In genomic region chr7:29937132-29937531, GRCh38 we compare ENCODE assay signal across 17 cellular contexts. TPM values are rescaled to one million over a fixed set of nuclear protein-coding genes. Genes with fewer than 3 reads are reported as not detected.
A peak's percentile ranks its signal among the peaks of the same experiment; 100 is the strongest.
DNase-seq lines count a peak whose midpoint lies in the region; ATAC-seq and TF ChIP-seq lines count a peak whose summit lies in the region.
"Had no signal": no experiment of that assay in that cellular context is flagged by ENCODE, and none has a peak within 500 bp of the region (broad histone marks: within the 10 kb centered on the region; RNA-seq: fewer than 3 reads in every experiment).

No MANE protein-coding gene starts in this region.

- peak overlapping the region; percentile 29 for H3K27ac Mint-ChIP-seq in neural progenitor cell
- H3K27ac Mint-ChIP-seq: CD4-positive, CD25-positive, alpha-beta regulatory T cell had no signal

- H3K4me3 ChIP-seq in PC-3 (ENCODE audit: low read length) = no peak overlapping the region
- H3K4me3 ChIP-seq in fibroblast of villous mesenchyme (ENCODE audit: low read depth, low read length) = no peak overlapping the region
- H3K4me3 ChIP-seq in neural progenitor cell = no peak overlapping the region
- H3K4me3 ChIP-seq: GM12878, HAP-1 had no signal

- POLR2A ChIA-PET in PC-3 (lab: Charles Lee; ENCODE audit: unreplicated experiment) = interaction anchor here (0.6 kb wide), 1 partner anchor 31 kb away, joined by 3 read pairs; no protein-coding TSS in a partner anchor

- H4K20me1 ChIP-seq in PC-3 (ENCODE audit: low read length) (no peaks in the 10 kb centered on the region), neural progenitor cell (ENCODE audit: low read depth) (no peaks in the 10 kb centered on the region)

- H2AFZ ChIP-seq in PC-3 (ENCODE audit: low read length) = no peak overlapping the region
- no peak overlapping the region for H2AFZ ChIP-seq in neural progenitor cell (replicated peaks)

- no peaks in the 10 kb centered on the region for H3K4me1 Mint-ChIP-seq in neural progenitor cell
- H3K4me1 Mint-ChIP-seq: CD4-positive, CD25-positive, alpha-beta regulatory T cell had no signal

- peak; percentile 68 for ATAC-seq in PC-3
- no peak for ATAC-seq in GM21526 (IDR thresholded peaks at IDR 0.05; ENCODE audit: low FRiP score, unreplicated experiment)
- no peak for ATAC-seq in HG02571 (IDR thresholded peaks at IDR 0.05; ENCODE audit: unreplicated experiment)
- ATAC-seq: GM12878 had no signal

- H3K27me3 Mint-ChIP-seq in neural progenitor cell (ENCODE audit: insufficient read depth, low read depth) = no peaks in the 10 kb centered on the region

- H3K27me3 ChIP-seq in PC-3 (ENCODE audit: low read length) (no peaks in the 10 kb centered on the region), neural progenitor cell (no peaks in the 10 kb centered on the region)
- H3K27me3 ChIP-seq: BE2C had no signal

- H3K4me3 Mint-ChIP-seq in neural progenitor cell = no peak overlapping the region
- H3K4me3 Mint-ChIP-seq: CD4-positive, CD25-positive, alpha-beta regulatory T cell had no signal

- H3K4me2 ChIP-seq in PC-3 (ENCODE audit: low read length) (no peak overlapping the region), neural progenitor cell (no peak overlapping the region)

- H3K4me1 ChIP-seq in PC-3 (ENCODE audit: insufficient read depth, low read length) (peaks cover 38% of the 10 kb centered on the region), neural progenitor cell (no peaks in the 10 kb centered on the region)
- H3K4me1 ChIP-seq: BE2C, Caco-2, HAP-1 had no signal

- no peaks in the 10 kb centered on the region for H3K9me2 ChIP-seq in PC-3 (replicated peaks; ENCODE audit: low read length)

- no peak overlapping the region for H3K27ac ChIP-seq in PC-3 (ENCODE audit: low read length)
- H3K27ac ChIP-seq in neural progenitor cell = no peak overlapping the region

- intact Hi-C loops in PC-3 (cut with micrococcal nuclease) = loop anchor here (5.0 to 10.0 kb wide), 3 partner anchors 50 to 372 kb away; partner anchors contain the start of genes FKBP14, PLEKHA8, PRR15 and SCRN1

- CTCF ChIA-PET in PC-3 (lab: Charles Lee) = no interaction called here

- H3K79me2 ChIP-seq in PC-3 (ENCODE audit: low read length) (no peaks in the 10 kb centered on the region), neural progenitor cell (ENCODE audit: low read depth) (no peaks in the 10 kb centered on the region)

- no peaks in the 10 kb centered on the region for H3F3A ChIP-seq in PC-3 (ENCODE audit: low read length, unreplicated experiment)
- no peaks in the 10 kb centered on the region for H3F3A ChIP-seq in neural progenitor cell (ENCODE audit: low read depth)

- H3K9ac ChIP-seq in PC-3 (ENCODE audit: low read length) (no peak overlapping the region), neural progenitor cell (no peak overlapping the region)

- H3K9me3 ChIP-seq in PC-3 (ENCODE audit: low read length) = no peaks in the 10 kb centered on the region
- no peaks in the 10 kb centered on the region for H3K9me3 ChIP-seq in neural progenitor cell (ENCODE audit: low read depth)
- H3K9me3 ChIP-seq: BE2C, Caco-2, HAP-1 had no signal

- peaks cover 60% of the 10 kb centered on the region for H3K36me3 Mint-ChIP-seq in neural progenitor cell
- H3K36me3 Mint-ChIP-seq: CD4-positive, CD25-positive, alpha-beta regulatory T cell had no signal

- DNase-seq in PC-3 = peak; percentile 56
- DNase-seq in fibroblast of villous mesenchyme (ENCODE audit: low read depth) = peak; percentile 58
- DNase-seq in neural progenitor cell (ENCODE audit: low spot score) = no peak
- DNase-seq in NCI-H2171 treated with DMSO at 0.1 percent for 48 hours (lab: John Stamatoyannopoulos, UW) = no peak
- DNase-seq in NCI-H69 (lab: John Stamatoyannopoulos, UW) = no peak
- DNase-seq: ACHN; BE2C; C1 segment of cervical spinal cord; Caco-2; CD4-positive, CD25-positive, alpha-beta regulatory T cell; DMS153; DMS79; GF-D8 had no signal

- H3K36me3 ChIP-seq in PC-3 (ENCODE audit: low read depth, low read length) = peaks cover 45% of the 10 kb centered on the region
- H3K36me3 ChIP-seq in neural progenitor cell = peaks cover 9% of the 10 kb centered on the region

- no TSS peak for BruUV-seq in PC-3 (replicated peaks; lab: Mats Ljungman, UMichigan)

- no peaks in the 10 kb centered on the region for H3K9me3 Mint-ChIP-seq in neural progenitor cell

- TF ChIP-seq CTCF in PC-3 (conservative IDR thresholded peaks at IDR 0.05; ENCODE audit: low read depth, low read length) = no peak
- TF ChIP-seq CTCF in fibroblast of villous mesenchyme (IDR thresholded peaks at IDR 0.05; ENCODE audit: insufficient read depth, low read depth, low read length) = no peak
- no peak for TF ChIP-seq CTCF in neural progenitor cell (IDR thresholded peaks at IDR 0.05)

RNA-seq across cellular contexts. Expression of gene SCRN1, which starts 52.5 kb away (rescaled TPM):
- total RNA-seq in PC-3 (2014; rRNA removed) (33.9 and 37.9 TPM in 2 replicates), fibroblast of villous mesenchyme (74.4 and 113 TPM in 2 replicates), neural progenitor cell (ENCODE audit: low replicate concordance) (95.9 and 106 TPM in 2 replicates)

Comparison
In these comparisons a context has a peak if more than half of its experiments do, and no peak if none do; other contexts are left out.
1. DNase-seq: peak in PC-3 (single experiment) and fibroblast of villous mesenchyme (single experiment); none in neural progenitor cell (single experiment), NCI-H2171 treated with DMSO at 0.1 percent for 48 hours (single experiment) and NCI-H69 (single experiment).